In genomic region chr1:2594001-2594640, GRCh38 we compare ENCODE assay signal across 12 cellular contexts. TPM values are rescaled to one million over a fixed set of nuclear protein-coding genes. Genes with fewer than 3 reads are reported as not detected.
DNase-seq lines count a peak whose midpoint lies in the region; ATAC-seq, FAIRE-seq and TF ChIP-seq lines count a peak whose summit lies in the region.
"Had no signal": no experiment of that assay in that cellular context is flagged by ENCODE, and none has a peak within 500 bp of the region (broad histone marks: within the 10 kb centered on the region; RNA-seq: fewer than 3 reads in every experiment).

No MANE protein-coding gene starts in this region.

- CTCF ChIA-PET in MCF 10A (lab: Yijun Ruan, JAX): no interaction called here
- CTCF ChIA-PET in HepG2 (lab: Yijun Ruan, JAX; ENCODE audit: low intra/inter-chr PET ratio, low total read pairs): no interaction called here

- peak overlapping the region; percentile 42 for H3K4me2 ChIP-seq in HepG2 (ENCODE audit: low read depth, low read length)

- no peak overlapping the region for H2AFZ ChIP-seq in HepG2 (ENCODE audit: low read length)

- WGBS in HepG2 (ENCODE audit: low lambda C conversion rate): 27% methylated on average over 2 of the region's 20 CpGs
- WGBS in aorta, 2 donors: 37 to 43% methylated on average over 19 to 20 of the region's 20 CpGs

- no peak overlapping the region for H3K27ac ChIP-seq in right atrium auricular region
- no peak overlapping the region for H3K27ac ChIP-seq in HepG2 (ENCODE audit: extremely low read length, insufficient read depth, low read length)
- no peak overlapping the region for H3K27ac ChIP-seq in aorta (ENCODE audit: low read depth in 1 of 2, low read length in 2 of 2)

- TF ChIP-seq RAD21 in HepG2 (CRISPR knock-in tag; IDR thresholded peaks at IDR 0.05): no peak

- H3K9me3 ChIP-seq in right atrium auricular region (peaks cover 0 to 8% of the 10 kb centered on the region in 2 donors), HepG2 (ENCODE audit: low read length) (no peaks in the 10 kb centered on the region), aorta (ENCODE audit: control insufficient read depth, low read length) (no peaks in the 10 kb centered on the region)

- intact Hi-C loops in Right ventricle myocardium superior (cut with DNase I) (no loop called here), MCF 10A (cut with micrococcal nuclease) (no loop called here), HepG2 (cut with micrococcal nuclease; ENCODE audit: unreplicated experiment) (no loop called here), aorta (cut with DNase I) (no loop called here)

- BruUV-seq in MCF 10A (replicated peaks; lab: Mats Ljungman, UMichigan) (no TSS peak), HepG2 (replicated peaks; lab: Mats Ljungman, UMichigan) (no TSS peak)

- no peaks in the 10 kb centered on the region for H4K20me1 ChIP-seq in HepG2 (ENCODE audit: insufficient read depth, low read length)

- no peaks in the 10 kb centered on the region for H3K36me3 ChIP-seq in right atrium auricular region
- no peaks in the 10 kb centered on the region for H3K36me3 ChIP-seq in HepG2 (replicated peaks in 1 of 2; ENCODE audit: control insufficient read depth in 1 of 2, insufficient read depth in 2 of 2, low read length in 2 of 2)
- no peaks in the 10 kb centered on the region for H3K36me3 ChIP-seq in aorta (ENCODE audit: control insufficient read depth in 1 of 2, insufficient read depth in 2 of 2, low read length in 1 of 2)

- H3K27ac Mint-ChIP-seq in MCF 10A (ENCODE audit: low read depth, unreplicated experiment): no peak overlapping the region
- H3K27ac Mint-ChIP-seq in chondrocyte (ENCODE audit: unreplicated experiment): no peak overlapping the region
- H3K27ac Mint-ChIP-seq: activated naive CD8-positive, alpha-beta T cell; CD4-positive, CD25-positive, alpha-beta regulatory T cell had no signal

- H3K9ac ChIP-seq in HepG2 (ENCODE audit: insufficient read depth, low read depth, low read length): no peak overlapping the region

- no peak overlapping the region for H3K4me3 Mint-ChIP-seq in MCF 10A (ENCODE audit: unreplicated experiment)
- H3K4me3 Mint-ChIP-seq in chondrocyte (ENCODE audit: unreplicated experiment): no peak overlapping the region
- H3K4me3 Mint-ChIP-seq: activated naive CD8-positive, alpha-beta T cell; CD4-positive, CD25-positive, alpha-beta regulatory T cell had no signal

- H3K79me2 ChIP-seq in HepG2 (ENCODE audit: insufficient read depth, low read length): no peaks in the 10 kb centered on the region

- no peak for FAIRE-seq in HepG2 (lab: Jason Lieb, UNC)

- DNase-seq in Right ventricle myocardium superior: peak; percentile 72
- DNase-seq in right atrium auricular region (ENCODE audit: low spot score): no peak
- DNase-seq in MCF 10A (ENCODE audit: unreplicated experiment): peak; percentile 28
- DNase-seq in HepG2 (ENCODE audit: low spot score): no peak
- peak; percentile 64 to 84 for DNase-seq in aorta
- no peak for DNase-seq in chondrocyte (ENCODE audit: low spot score)
- no peak for DNase-seq in NCI-H2107 (lab: John Stamatoyannopoulos, UW)
- DNase-seq: CD4-positive, CD25-positive, alpha-beta regulatory T cell; hippocampal formation; NCI-H1092 had no signal

- H3K27me3 Mint-ChIP-seq in MCF 10A (ENCODE audit: insufficient read depth, unreplicated experiment): peaks cover 16% of the 10 kb centered on the region
- H3K27me3 Mint-ChIP-seq in chondrocyte (ENCODE audit: low read depth): peaks cover 5% of the 10 kb centered on the region
- H3K27me3 Mint-ChIP-seq: activated naive CD8-positive, alpha-beta T cell had no signal

- H3K27me3 ChIP-seq in right atrium auricular region (no peaks in the 10 kb centered on the region), HepG2 (ENCODE audit: control insufficient read depth in 1 of 2, insufficient read depth in 2 of 2, low read length in 2 of 2) (peaks cover 8 to 47% of the 10 kb centered on the region in 2 experiments; a peak in 4 of 5 replicates), aorta (ENCODE audit: control insufficient read depth in 1 of 2, insufficient read depth in 2 of 2, low read length in 1 of 2) (no peaks in the 10 kb centered on the region)

- H3K4me3 ChIP-seq in right atrium auricular region (peak overlapping the region in 1 of 2 donors; percentile 38), HepG2 (replicated peaks in 1 of 3; ENCODE audit: insufficient read depth in 1 of 3, low read depth in 2 of 3, low read length in 3 of 3) (peak overlapping the region in 1 of 3 experiments; percentile 10; a peak in 1 of 6 replicates), aorta (ENCODE audit: low read length in 2 of 2) (no peak overlapping the region)

- peaks cover 6% of the 10 kb centered on the region for H3K36me3 Mint-ChIP-seq in MCF 10A (ENCODE audit: insufficient read depth, unreplicated experiment)
- peaks cover 6% of the 10 kb centered on the region for H3K36me3 Mint-ChIP-seq in chondrocyte (ENCODE audit: low read depth)
- H3K36me3 Mint-ChIP-seq: activated naive CD8-positive, alpha-beta T cell; CD4-positive, CD25-positive, alpha-beta regulatory T cell had no signal

- no peak for TF ChIP-seq EP300 in HepG2 (IDR thresholded peaks at IDR 0.05; ENCODE audit: low read depth in 2 of 2, low read length in 2 of 2)
- no peak for TF ChIP-seq EP300 in HepG2 (CRISPR knock-in tag; IDR thresholded peaks at IDR 0.05; ENCODE audit: borderline replicate concordance)

- TF ChIP-seq CTCF in right atrium auricular region (IDR thresholded peaks at IDR 0.05) (no peak), MCF 10A (IDR thresholded peaks at IDR 0.05; ENCODE audit: unreplicated experiment) (no peak), HepG2 (CRISPR knock-in tag; IDR thresholded peaks at IDR 0.05) (no peak), chondrocyte (IDR thresholded peaks at IDR 0.05) (no peak)

- H3K9me3 Mint-ChIP-seq in MCF 10A (ENCODE audit: unreplicated experiment) (no peaks in the 10 kb centered on the region), chondrocyte (ENCODE audit: low read depth) (peaks cover 11% of the 10 kb centered on the region)

- POLR2A ChIA-PET in MCF 10A (lab: Yijun Ruan, JAX): no interaction called here
- POLR2A ChIA-PET in HepG2 (lab: Yijun Ruan, JAX): no interaction called here

- peaks cover 0 to 16% of the 10 kb centered on the region in 2 donors for H3K4me1 ChIP-seq in right atrium auricular region
- H3K4me1 ChIP-seq in HepG2 (ENCODE audit: insufficient read depth, low read length): peaks cover 12% of the 10 kb centered on the region
- H3K4me1 ChIP-seq in aorta (ENCODE audit: control insufficient read depth in 1 of 2, insufficient read depth in 2 of 2, low read length in 2 of 2): no peaks in the 10 kb centered on the region

- ATAC-seq in Right ventricle myocardium superior (ENCODE audit: poor library complexity): peak; percentile 23
- ATAC-seq in HepG2: peak; percentile 17; the same call in 2 of the 3 replicates
- no peak for ATAC-seq in aorta (ENCODE audit: low FRiP score)
- no peak for ATAC-seq in HG02759 (IDR thresholded peaks at IDR 0.05; ENCODE audit: unreplicated experiment)

- H3K4me1 Mint-ChIP-seq in MCF 10A (ENCODE audit: insufficient read depth, unreplicated experiment) (no peaks in the 10 kb centered on the region), chondrocyte (ENCODE audit: low read depth) (peaks cover 5% of the 10 kb centered on the region)

- in situ Hi-C loops in HepG2 (cut with HindIII; ENCODE audit: extremely low pct_ligation_motif_present, low pct_unique_long_range_greater_than_20kb): no loop called here

- TF ChIP-seq POLR2A in HepG2 (IDR thresholded peaks at IDR 0.05; ENCODE audit: insufficient read depth in 1 of 2, low read depth in 2 of 2, low read length in 2 of 2): no peak

RNA-seq across cellular contexts. Expression of gene PRXL2B, which starts 7.5 kb away (rescaled TPM):
- total RNA-seq in Right ventricle myocardium superior (9.8 TPM), right atrium auricular region (1 to 10 TPM; 6.4 to 6.8 TPM), MCF 10A (2022) (10.3 and 12.6 TPM in 2 replicates), HepG2 (2016; rRNA removed; fragmentation: Illumina TruSeq; extraction: Trizol) (14.1 and 16.8 TPM in 2 replicates), aorta (10 to 100 TPM in 1 of 2 donors, 1 to 10 TPM in 1; 7.1 to 15.1 TPM), chondrocyte (20.4 to 25.6 TPM (median 22.4 TPM) in 3 replicates)
- total RNA-seq in HepG2 (2016; cell fraction: cytosol; rRNA removed; fragmentation: Illumina TruSeq; extraction: Trizol; ENCODE audit: low read depth): 3.3 and 4.6 TPM in 2 replicates
- 14.4 and 15.6 TPM in 2 replicates for total RNA-seq in HepG2 (2016; cell fraction: insoluble cytoplasmic fraction; rRNA removed; fragmentation: Illumina TruSeq; extraction: Trizol)
- 9.8 and 9.9 TPM in 2 replicates for total RNA-seq in HepG2 (2016; cell fraction: membrane; rRNA removed; fragmentation: Illumina TruSeq; extraction: Trizol)
- 8.9 and 10.7 TPM in 2 replicates for total RNA-seq in HepG2 (2016; cell fraction: nucleus; rRNA removed; fragmentation: Illumina TruSeq; extraction: Trizol)
- polyA plus RNA-seq in HepG2 (2011; rRNA removed) (22.1 and 29.5 TPM in 2 replicates), aorta (1 to 10 TPM; 6.4 to 7.8 TPM)
- 24.7 and 29.1 TPM in 2 replicates for polyA plus RNA-seq in HepG2 (2011; cell fraction: cytosol; rRNA removed)
- 72.9 and 75.2 TPM in 2 replicates for polyA plus RNA-seq in HepG2 (2011; cell fraction: nucleus; rRNA removed)
- polyA plus RNA-seq in HepG2 (2012): 22.4 and 26.9 TPM in 2 replicates
- 4.6 and 4.8 TPM in 2 replicates for polyA plus RNA-seq in HepG2 (2016; cell fraction: cytosol; fragmentation: Illumina TruSeq; extraction: Trizol; ENCODE audit: low read depth)
- 20.7 and 24.0 TPM in 2 replicates for polyA plus RNA-seq in HepG2 (2016; cell fraction: insoluble cytoplasmic fraction; fragmentation: Illumina TruSeq; extraction: Trizol; ENCODE audit: low read depth)
- polyA plus RNA-seq in HepG2 (2016; cell fraction: membrane; fragmentation: Illumina TruSeq; extraction: Trizol; ENCODE audit: low read depth): 11.7 and 12.0 TPM in 2 replicates
- polyA plus RNA-seq in HepG2 (2016; cell fraction: nucleus; fragmentation: Illumina TruSeq; extraction: Trizol; ENCODE audit: insufficient read depth, low read depth): 24.3 and 25.8 TPM in 2 replicates
- 3.8 and 32.9 TPM in 2 replicates for polyA minus RNA-seq in HepG2 (2011; rRNA and poly(A)+ RNA removed; ENCODE audit: low replicate concordance)
- polyA minus RNA-seq in HepG2 (2011; cell fraction: cytosol; rRNA and poly(A)+ RNA removed): 16.2 and 16.4 TPM in 2 replicates
- 5.8 and 7.5 TPM in 2 replicates for polyA minus RNA-seq in HepG2 (2011; cell fraction: nucleus; rRNA and poly(A)+ RNA removed)

RNA-seq across cellular contexts. Expression of gene TNFRSF14, which starts 38.0 kb away (rescaled TPM):
- total RNA-seq in Right ventricle myocardium superior: 16.0 TPM
- total RNA-seq in right atrium auricular region: 10 to 100 TPM in 1 of 2 donors, 1 to 10 TPM in 1; 9.2 to 14.5 TPM
- 4.2 and 4.6 TPM in 2 replicates for total RNA-seq in MCF 10A (2022)
- 6.2 and 11.9 TPM in 2 replicates for total RNA-seq in HepG2 (2016; rRNA removed; fragmentation: Illumina TruSeq; extraction: Trizol)
- total RNA-seq in HepG2 (2016; cell fraction: cytosol; rRNA removed; fragmentation: Illumina TruSeq; extraction: Trizol; ENCODE audit: low read depth): 7.1 and 8.0 TPM in 2 replicates
- 5.5 and 13.2 TPM in 2 replicates for total RNA-seq in HepG2 (2016; cell fraction: insoluble cytoplasmic fraction; rRNA removed; fragmentation: Illumina TruSeq; extraction: Trizol)
- 10.5 and 12.4 TPM in 2 replicates for total RNA-seq in HepG2 (2016; cell fraction: membrane; rRNA removed; fragmentation: Illumina TruSeq; extraction: Trizol)
- 11.2 and 11.3 TPM in 2 replicates for total RNA-seq in HepG2 (2016; cell fraction: nucleus; rRNA removed; fragmentation: Illumina TruSeq; extraction: Trizol)
- 49.9 and 70.7 TPM in 2 replicates for polyA plus RNA-seq in HepG2 (2011; rRNA removed)
- 24.2 and 35.1 TPM in 2 replicates for polyA plus RNA-seq in HepG2 (2011; cell fraction: cytosol; rRNA removed)
- polyA plus RNA-seq in HepG2 (2011; cell fraction: nucleus; rRNA removed): 534 and 601 TPM in 2 replicates
- polyA plus RNA-seq in HepG2 (2012): 20.3 and 22.1 TPM in 2 replicates
- 6.2 and 6.4 TPM in 2 replicates for polyA plus RNA-seq in HepG2 (2016; cell fraction: cytosol; fragmentation: Illumina TruSeq; extraction: Trizol; ENCODE audit: low read depth)
- 5.6 and 7.2 TPM in 2 replicates for polyA plus RNA-seq in HepG2 (2016; cell fraction: insoluble cytoplasmic fraction; fragmentation: Illumina TruSeq; extraction: Trizol; ENCODE audit: low read depth)
- 9.0 and 10.4 TPM in 2 replicates for polyA plus RNA-seq in HepG2 (2016; cell fraction: membrane; fragmentation: Illumina TruSeq; extraction: Trizol; ENCODE audit: low read depth)
- polyA plus RNA-seq in HepG2 (2016; cell fraction: nucleus; fragmentation: Illumina TruSeq; extraction: Trizol; ENCODE audit: insufficient read depth, low read depth): 35.7 and 39.2 TPM in 2 replicates
- 0.61 and 40.6 TPM in 2 replicates for polyA minus RNA-seq in HepG2 (2011; rRNA and poly(A)+ RNA removed; ENCODE audit: low replicate concordance)
- 12.6 and 13.8 TPM in 2 replicates for polyA minus RNA-seq in HepG2 (2011; cell fraction: cytosol; rRNA and poly(A)+ RNA removed)
- 32.2 and 34.3 TPM in 2 replicates for polyA minus RNA-seq in HepG2 (2011; cell fraction: nucleus; rRNA and poly(A)+ RNA removed)
- total RNA-seq in aorta: 10 to 100 TPM; 33.9 to 89.1 TPM
- polyA plus RNA-seq in aorta: 100 to 1,000 TPM in 1 of 2 donors, 10 to 100 TPM in 1; 55.7 to 137 TPM
- total RNA-seq in chondrocyte: 0.95 to 2.5 TPM (median 1.1 TPM) in 3 replicates

RNA-seq across cellular contexts. Expression of gene MMEL1, which starts 38.7 kb away (rescaled TPM):
- 0.48 TPM for total RNA-seq in Right ventricle myocardium superior
- total RNA-seq in right atrium auricular region: not detected
- not detected in 2 replicates for total RNA-seq in MCF 10A (2022)
- total RNA-seq in HepG2 (2016; rRNA removed; fragmentation: Illumina TruSeq; extraction: Trizol): not detected in 2 replicates
- total RNA-seq in HepG2 (2016; cell fraction: cytosol; rRNA removed; fragmentation: Illumina TruSeq; extraction: Trizol; ENCODE audit: low read depth): not detected in 2 replicates
- not detected in 2 replicates for total RNA-seq in HepG2 (2016; cell fraction: insoluble cytoplasmic fraction; rRNA removed; fragmentation: Illumina TruSeq; extraction: Trizol)
- not detected in 2 replicates for total RNA-seq in HepG2 (2016; cell fraction: membrane; rRNA removed; fragmentation: Illumina TruSeq; extraction: Trizol)
- not detected in 2 replicates for total RNA-seq in HepG2 (2016; cell fraction: nucleus; rRNA removed; fragmentation: Illumina TruSeq; extraction: Trizol)
- polyA plus RNA-seq in HepG2 (2011; rRNA removed): 0.48 and 1.6 TPM in 2 replicates
- polyA plus RNA-seq in HepG2 (2011; cell fraction: cytosol; rRNA removed): 0.54 and 0.78 TPM in 2 replicates
- 3.3 and 4.7 TPM in 2 replicates for polyA plus RNA-seq in HepG2 (2011; cell fraction: nucleus; rRNA removed)
- 0.37 and 0.43 TPM in 2 replicates for polyA plus RNA-seq in HepG2 (2012)
- not detected in 2 replicates for polyA plus RNA-seq in HepG2 (2016; cell fraction: cytosol; fragmentation: Illumina TruSeq; extraction: Trizol; ENCODE audit: low read depth)
- not detected in 2 replicates for polyA plus RNA-seq in HepG2 (2016; cell fraction: insoluble cytoplasmic fraction; fragmentation: Illumina TruSeq; extraction: Trizol; ENCODE audit: low read depth)
- polyA plus RNA-seq in HepG2 (2016; cell fraction: membrane; fragmentation: Illumina TruSeq; extraction: Trizol; ENCODE audit: low read depth): not detected in 2 replicates
- not detected in 2 replicates for polyA plus RNA-seq in HepG2 (2016; cell fraction: nucleus; fragmentation: Illumina TruSeq; extraction: Trizol; ENCODE audit: insufficient read depth, low read depth)
- 0.72 TPM in 1 of 2 replicates, not detected in the other for polyA minus RNA-seq in HepG2 (2011; rRNA and poly(A)+ RNA removed; ENCODE audit: low replicate concordance)
- polyA minus RNA-seq in HepG2 (2011; cell fraction: cytosol; rRNA and poly(A)+ RNA removed): 1.3 TPM in 1 of 2 replicates, not detected in the other
- polyA minus RNA-seq in HepG2 (2011; cell fraction: nucleus; rRNA and poly(A)+ RNA removed): 0.39 and 0.62 TPM in 2 replicates
- total RNA-seq in aorta: 1 to 10 TPM in 1 of 2 donors, under 1 TPM in 1; 0.94 to 2.4 TPM
- polyA plus RNA-seq in aorta: 1 to 10 TPM in 1 of 2 donors, under 1 TPM in 1; 0.63 to 1.8 TPM
- total RNA-seq in chondrocyte: 0.62 to 0.92 TPM in 2 of 3 replicates, not detected in the other

Comparison
In these comparisons a context has a peak if more than half of its experiments do, and no peak if none do; other contexts are left out.
1. DNase-seq: peak in Right ventricle myocardium superior (single experiment), MCF 10A (single experiment) and aorta (2 of 2); none in right atrium auricular region (single experiment), HepG2 (single experiment), chondrocyte (single experiment) and NCI-H2107 (single experiment).
2. ATAC-seq: peak in Right ventricle myocardium superior (single experiment) and HepG2 (single experiment); none in aorta (single experiment) and HG02759 (single experiment).